Comparison of ENCODE assay signal across 8 cellular contexts in the genomic region with DNA sequence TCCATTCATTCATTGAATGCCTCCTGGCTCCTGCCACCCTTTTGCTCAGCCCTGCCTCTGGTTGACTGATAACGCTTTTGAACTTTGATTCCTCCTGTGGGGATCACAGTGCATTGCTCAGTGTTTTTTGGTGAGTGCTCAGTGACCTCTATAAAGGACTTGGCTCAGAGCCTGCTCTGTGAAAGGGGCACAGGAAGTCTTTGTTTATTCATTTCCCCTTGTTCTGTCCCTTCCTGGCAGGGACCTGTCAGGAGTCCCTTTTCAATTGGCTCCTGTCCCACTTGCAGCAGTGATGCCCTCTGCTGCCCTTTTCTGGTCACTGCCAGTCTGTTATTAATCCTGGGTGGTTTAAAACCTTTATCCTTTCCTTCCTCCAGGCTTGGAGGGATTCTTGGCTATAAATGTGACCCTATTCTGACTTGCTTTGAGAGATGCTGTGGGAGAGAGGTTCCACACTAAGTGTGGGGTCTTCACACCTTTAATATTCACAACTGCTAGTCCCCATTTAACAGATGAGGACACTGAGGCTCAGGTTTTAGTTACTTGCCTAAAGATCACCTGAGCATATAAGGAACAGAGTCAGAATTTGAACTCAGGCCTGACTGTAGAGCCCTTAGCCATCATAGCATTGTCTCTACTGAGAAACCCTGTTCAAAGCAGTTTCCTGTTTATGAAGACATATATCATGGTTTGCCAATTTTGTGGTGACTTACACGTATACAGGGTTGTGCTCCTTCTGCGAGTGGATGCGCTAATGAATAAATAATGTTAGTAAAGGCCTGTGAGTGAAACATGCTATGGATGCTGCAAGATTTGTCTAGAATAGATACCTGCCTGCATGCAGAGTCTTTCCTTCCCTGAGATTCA. TPM values are rescaled to one million over a fixed set of nuclear protein-coding genes. Genes with fewer than 3 reads are reported as not detected.
DNase-seq lines count a peak whose midpoint lies in the region; ATAC-seq, FAIRE-seq and TF ChIP-seq lines count a peak whose summit lies in the region.

No MANE protein-coding gene starts in this region.

- FAIRE-seq in H1 (lab: Jason Lieb, UNC), result peak; percentile 19

- H3K4me1 ChIP-seq in H1 (replicated peaks in 1 of 4; ENCODE audit: control insufficient read depth in 3 of 4, insufficient read depth in 4 of 4, low read length in 3 of 4) (peaks cover 2 to 15% (median 8%) of the 10 kb centered on the region in 4 experiments), mesenchymal stem cell (ENCODE audit: control insufficient read depth, insufficient read depth, low read depth, low read length) (peaks cover 4% of the 10 kb centered on the region)

- no peak for TF ChIP-seq EP300 in H1 (IDR thresholded peaks at IDR 0.05; ENCODE audit: borderline replicate concordance in 1 of 2, low read depth in 2 of 2, low read length in 2 of 2)

- peaks cover 3% of the 10 kb centered on the region; the same call in 1 of the 2 replicates for H3K23me2 ChIP-seq in H1 (ENCODE audit: low read depth, low read length)

- H3K4ac ChIP-seq in H1 (replicated peaks; ENCODE audit: insufficient read length, low read depth, low read length) (no peak overlapping the region), mesenchymal stem cell (ENCODE audit: low read depth in 1 of 2, low read length in 2 of 2) (no peak overlapping the region)

- H3K79me1 ChIP-seq in H1 (ENCODE audit: low read depth, low read length), result no peaks in the 10 kb centered on the region
- no peaks in the 10 kb centered on the region for H3K79me1 ChIP-seq in mesenchymal stem cell (replicated peaks; ENCODE audit: low read length, poor library complexity, severe bottlenecking)

- H2BK5ac ChIP-seq in H1 (ENCODE audit: low read depth, low read length) (0 out of 2 replicates have a peak overlapping the region, but pooled peaks have one; percentile 1), mesenchymal stem cell (ENCODE audit: low read depth, low read length, poor library complexity, severe bottlenecking) (no peak overlapping the region)

- H2BK15ac ChIP-seq in H1 (ENCODE audit: low read length) (peak overlapping the region; percentile 74), mesenchymal stem cell (ENCODE audit: low read depth, poor library complexity, severe bottlenecking) (no peak overlapping the region)

- CTCF ChIA-PET in activated CD8-positive, alpha-beta T cell treated with anti-CD3 and anti-CD28 coated beads for 36 hours (lab: Charles Lee), result interaction anchor here (1.0 to 1.3 kb wide), 2 partner anchors 38 to 61 kb away, joined by 4 to 5 read pairs; no protein-coding TSS in a partner anchor
- CTCF ChIA-PET in H1 (lab: Charles Lee; ENCODE audit: partially characterized antibody), result interaction anchor here (0.7 to 1.7 kb wide), 5 partner anchors 11 to 112 kb away, joined by 3 to 5 read pairs (median 3); no protein-coding TSS in a partner anchor

- peaks cover 62% of the 10 kb centered on the region for H3K4me1 Mint-ChIP-seq in activated CD8-positive, alpha-beta T cell treated with anti-CD3 and anti-CD28 coated beads for 36 hours (ENCODE audit: low read depth)
- peaks cover 69% of the 10 kb centered on the region for H3K4me1 Mint-ChIP-seq in stimulated activated effector memory CD8-positive, alpha-beta T cell treated with anti-CD3 and anti-CD28 coated beads, Interleukin-12 subunit alpha, Interleukin-12 subunit beta, amount 100 ng/mL, for 72 hours

- peak overlapping the region; percentile 63 for H4K91ac ChIP-seq in H1 (replicated peaks; ENCODE audit: insufficient read length, low read length)
- no peak overlapping the region for H4K91ac ChIP-seq in mesenchymal stem cell (ENCODE audit: low read length)

- H3K4me3 Mint-ChIP-seq in activated CD8-positive, alpha-beta T cell treated with anti-CD3 and anti-CD28 coated beads for 36 hours, result no peak overlapping the region
- peak overlapping the region; percentile 57 for H3K4me3 Mint-ChIP-seq in stimulated activated effector memory CD8-positive, alpha-beta T cell treated with anti-CD3 and anti-CD28 coated beads, Interleukin-12 subunit alpha, Interleukin-12 subunit beta, amount 100 ng/mL, for 72 hours

- H3K27me3 Mint-ChIP-seq in activated CD8-positive, alpha-beta T cell treated with anti-CD3 and anti-CD28 coated beads for 36 hours, result no peaks in the 10 kb centered on the region

- H4K20me1 ChIP-seq in H1 (replicated peaks in 1 of 2; ENCODE audit: control insufficient read depth in 1 of 2, insufficient read depth in 2 of 2, low read length in 2 of 2), result no peaks in the 10 kb centered on the region

- H2BK120ac ChIP-seq in H1 (replicated peaks; ENCODE audit: low read depth, low read length), result peak overlapping the region; percentile 6
- no peak overlapping the region for H2BK120ac ChIP-seq in mesenchymal stem cell (ENCODE audit: low read depth, low read length)

- H3K79me2 ChIP-seq in H1 (ENCODE audit: control insufficient read depth in 1 of 2, insufficient read depth in 2 of 2, low read length in 2 of 2), result no peaks in the 10 kb centered on the region

- H3K9ac ChIP-seq in H1 (replicated peaks in 1 of 4; ENCODE audit: extremely low read depth in 1 of 4, low read depth in 3 of 4, low read length in 3 of 4) (no peak overlapping the region), mesenchymal stem cell (ENCODE audit: low read length) (no peak overlapping the region)

- TF ChIP-seq POLR2A in H1 (IDR thresholded peaks at IDR 0.05; ENCODE audit: control extremely low read depth in 1 of 2, low read depth in 2 of 2, low read length in 2 of 2), result no peak

- H4K8ac ChIP-seq in H1 (ENCODE audit: extremely low read depth, insufficient read depth, low read length) (no peak overlapping the region), mesenchymal stem cell (ENCODE audit: low read length) (no peak overlapping the region)

- peak; percentile 41 for ATAC-seq in HG03139 (IDR thresholded peaks at IDR 0.05; ENCODE audit: unreplicated experiment)
- ATAC-seq in activated CD8-positive, alpha-beta T cell treated with anti-CD3 and anti-CD28 coated beads for 36 hours, result peak; percentile 76
- ATAC-seq in stimulated activated effector memory CD8-positive, alpha-beta T cell treated with anti-CD3 and anti-CD28 coated beads, Interleukin-12 subunit alpha, Interleukin-12 subunit beta, amount 100 ng/mL, for 72 hours, result peak; percentile 77

- H3K27me3 ChIP-seq in H1 (replicated peaks in 1 of 4; ENCODE audit: control insufficient read depth in 3 of 4, extremely low read depth in 1 of 4, insufficient read depth in 3 of 4, low read length in 3 of 4), result no peaks in the 10 kb centered on the region
- no peaks in the 10 kb centered on the region for H3K27me3 ChIP-seq in mesenchymal stem cell (ENCODE audit: control insufficient read depth in 1 of 2, insufficient read depth in 1 of 2, low read length in 2 of 2)

- no peaks in the 10 kb centered on the region for H3K9me3 Mint-ChIP-seq in activated CD8-positive, alpha-beta T cell treated with anti-CD3 and anti-CD28 coated beads for 36 hours
- no peaks in the 10 kb centered on the region for H3K9me3 Mint-ChIP-seq in stimulated activated effector memory CD8-positive, alpha-beta T cell treated with anti-CD3 and anti-CD28 coated beads, Interleukin-12 subunit alpha, Interleukin-12 subunit beta, amount 100 ng/mL, for 72 hours

- H3K4me2 ChIP-seq in H1 (ENCODE audit: insufficient read depth in 1 of 2, low read depth in 2 of 2, low read length in 2 of 2) (no peak overlapping the region), mesenchymal stem cell (ENCODE audit: low read length, poor library complexity, severe bottlenecking) (no peak overlapping the region)

- no peak overlapping the region for H2AFZ ChIP-seq in H1 (ENCODE audit: low read length)
- H2AFZ ChIP-seq in mesenchymal stem cell (ENCODE audit: low read depth, low read length), result no peak overlapping the region

- intact Hi-C loops in activated CD8-positive, alpha-beta T cell treated with anti-CD3 and anti-CD28 coated beads for 36 hours (cut with micrococcal nuclease), result loop anchor here (1.0 to 10.0 kb wide), 4 partner anchors 33 to 110 kb away; a partner anchor contains a TSS

- peak; percentile 91 for TF ChIP-seq CTCF in activated CD8-positive, alpha-beta T cell treated with anti-CD3 and anti-CD28 coated beads for 36 hours (IDR thresholded peaks at IDR 0.05)
- TF ChIP-seq CTCF in H1 (IDR thresholded peaks at IDR 0.05; ENCODE audit: control extremely low read depth in 1 of 3, insufficient read depth in 1 of 3, low read depth in 1 of 3, low read length in 3 of 3), result peak; percentile 65 to 83 (median 75)

- no peak overlapping the region for H3K4me3 ChIP-seq in H1 (ENCODE audit: extremely low read depth in 1 of 4, insufficient read depth in 2 of 4, low read depth in 3 of 4, low read length in 4 of 4)
- H3K4me3 ChIP-seq in mesenchymal stem cell (ENCODE audit: insufficient read depth in 1 of 2, low read depth in 1 of 2, low read length in 2 of 2), result no peak overlapping the region

- peak overlapping the region; percentile 98 for H2BK20ac ChIP-seq in H1 (ENCODE audit: low read length)

- peak overlapping the region; percentile 66 for H3K27ac Mint-ChIP-seq in activated CD8-positive, alpha-beta T cell treated with anti-CD3 and anti-CD28 coated beads for 36 hours
- peak overlapping the region; percentile 90 for H3K27ac Mint-ChIP-seq in stimulated activated effector memory CD8-positive, alpha-beta T cell treated with anti-CD3 and anti-CD28 coated beads, Interleukin-12 subunit alpha, Interleukin-12 subunit beta, amount 100 ng/mL, for 72 hours

- H3K14ac ChIP-seq in H1 (ENCODE audit: insufficient read length), result no peak overlapping the region
- H3K14ac ChIP-seq in mesenchymal stem cell (ENCODE audit: low read length in 2 of 2), result no peak overlapping the region

- H2AK5ac ChIP-seq in H1 (ENCODE audit: low read depth, low read length), result no peak overlapping the region
- no peak overlapping the region for H2AK5ac ChIP-seq in mesenchymal stem cell (ENCODE audit: low read length, severe bottlenecking)

- H3K18ac ChIP-seq in H1 (ENCODE audit: extremely low read depth, low read length) (peak overlapping the region; percentile 63; the same call in 1 of the 2 replicates), mesenchymal stem cell (ENCODE audit: low read depth in 1 of 2, low read length in 2 of 2) (no peak overlapping the region)

- no peaks in the 10 kb centered on the region for H3K36me3 ChIP-seq in H1 (ENCODE audit: control insufficient read depth in 2 of 4, insufficient read depth in 4 of 4, low read length in 3 of 4)
- H3K36me3 ChIP-seq in mesenchymal stem cell (ENCODE audit: control insufficient read depth in 1 of 2, insufficient read depth in 2 of 2, low read depth in 1 of 2, low read length in 2 of 2), result peaks cover 21 to 69% of the 10 kb centered on the region in 2 experiments

- no peak overlapping the region for H4K5ac ChIP-seq in H1 (ENCODE audit: insufficient read length, low read depth, low read length)

- H3K56ac ChIP-seq in H1 (replicated peaks; ENCODE audit: insufficient read length, low read depth, low read length), result no peak overlapping the region

- H3K36me3 Mint-ChIP-seq in activated CD8-positive, alpha-beta T cell treated with anti-CD3 and anti-CD28 coated beads for 36 hours (ENCODE audit: low read depth), result peaks cover 11% of the 10 kb centered on the region
- peaks cover 49% of the 10 kb centered on the region for H3K36me3 Mint-ChIP-seq in stimulated activated effector memory CD8-positive, alpha-beta T cell treated with anti-CD3 and anti-CD28 coated beads, Interleukin-12 subunit alpha, Interleukin-12 subunit beta, amount 100 ng/mL, for 72 hours

- H3K9me3 ChIP-seq in H1 (ENCODE audit: insufficient read depth in 2 of 2, low read depth in 1 of 2, low read length in 1 of 2) (no peaks in the 10 kb centered on the region), mesenchymal stem cell (ENCODE audit: control insufficient read depth, low read length) (no peaks in the 10 kb centered on the region)

- 88% methylated on average over 4 of the region's 4 CpGs; no CpG with 5 or more reads in 1 of the 2 experiments for WGBS in H1 (ENCODE audit: extremely low coverage in 1 of 2, insufficient coverage in 1 of 2, insufficient read length in 1 of 2, insufficient replicate concordance in 2 of 2, low coverage in 1 of 2, low lambda C conversion rate in 2 of 2, missing lambda C conversion rate in 1 of 2), 2 experiments
- WGBS in mesenchymal stem cell, result 67% methylated on average over 4 of the region's 4 CpGs

- H3K27ac ChIP-seq in H1 (ENCODE audit: low read depth, low read length) (no peak overlapping the region), mesenchymal stem cell (ENCODE audit: low read length, poor library complexity, severe bottlenecking) (no peak overlapping the region)

- DNase-seq in NCI-H1417 (lab: John Stamatoyannopoulos, UW) (peak; percentile 15 to 59 (median 26)), NCI-H1417 treated with DMSO at 0.1 percent for 48 hours (lab: John Stamatoyannopoulos, UW) (no peak), NCI-H82 (lab: John Stamatoyannopoulos, UW) (peak; percentile 73), H1 (ENCODE audit: low read depth in 1 of 2, low spot score in 2 of 2) (peak; percentile 41 to 72), mesenchymal stem cell (peak; percentile 73)
- peak; percentile 87 for DNase-seq in activated CD8-positive, alpha-beta T cell treated with anti-CD3 and anti-CD28 coated beads for 36 hours
- peak; percentile 44 to 84 for DNase-seq in stimulated activated effector memory CD8-positive, alpha-beta T cell treated with anti-CD3 and anti-CD28 coated beads, Interleukin-12 subunit alpha, Interleukin-12 subunit beta, amount 100 ng/mL, for 72 hours (ENCODE audit: low spot score in 2 of 2)

- H2BK12ac ChIP-seq in H1 (ENCODE audit: low read depth, low read length) (peak overlapping the region; percentile 78; the same call in 1 of the 2 replicates), mesenchymal stem cell (ENCODE audit: low read length in 2 of 2) (no peak overlapping the region)

- POLR2A ChIA-PET in activated CD8-positive, alpha-beta T cell treated with anti-CD3 and anti-CD28 coated beads for 36 hours (lab: Charles Lee), result interaction anchor here (1.2 to 2.0 kb wide), 3 partner anchors 24 to 39 kb away, joined by 3 to 7 read pairs (median 6); a partner anchor contains a TSS
- POLR2A ChIA-PET in H1 (lab: Charles Lee; ENCODE audit: partially characterized antibody), result interaction anchor here (0.6 to 1.0 kb wide), 2 partner anchors 60 to 66 kb away, joined by 3 to 4 read pairs; a partner anchor contains a TSS

- H3K23ac ChIP-seq in H1 (ENCODE audit: insufficient read length) (no peak overlapping the region), mesenchymal stem cell (ENCODE audit: low read length in 2 of 2) (no peak overlapping the region)

- peak; percentile 84 to 89 for TF ChIP-seq RAD21 in H1 (IDR thresholded peaks at IDR 0.05 in 1 of 2, conservative IDR thresholded peaks at IDR 0.05 in 1 of 2; ENCODE audit: low read depth in 2 of 2, low read length in 2 of 2)

RNA-seq across cellular contexts. Expression of a gene that starts 23.2 kb away (rescaled TPM):
- total RNA-seq in activated CD8-positive, alpha-beta T cell treated with anti-CD3 and anti-CD28 coated beads for 36 hours, result 10 to 100 TPM; 37.1 to 38.5 TPM
- total RNA-seq in H1 (2021; fragmentation: NEBNext Ultra II Directional; extraction: Animal tissue kit (Norgen Biotek cat#: 25700)), result 34.8 and 35.3 TPM in 2 replicates
- 12.1 and 12.3 TPM in 2 replicates for polyA plus RNA-seq in H1 (2011; rRNA removed)
- polyA plus RNA-seq in H1 (2011; cell fraction: cytosol; rRNA removed), result 11.5 TPM
- polyA plus RNA-seq in H1 (2011; cell fraction: nucleus; rRNA removed), result 17.6 TPM
- 21.3 to 23.2 TPM (median 21.9 TPM) in 4 replicates for polyA plus RNA-seq in H1 (2012, experiment 1 of 2)
- polyA plus RNA-seq in H1 (2012, experiment 2 of 2), result 18.4 TPM
- 14.6 TPM for polyA plus RNA-seq in H1 (2013, experiment 1 of 2)
- polyA plus RNA-seq in H1 (2013, experiment 2 of 2), result 15.0 TPM
- 39.2 and 40.9 TPM in 2 replicates for polyA minus RNA-seq in H1 (2011; rRNA and poly(A)+ RNA removed)
- polyA minus RNA-seq in H1 (2011; cell fraction: cytosol; rRNA and poly(A)+ RNA removed), result 13.6 TPM
- 36.3 TPM for polyA minus RNA-seq in H1 (2011; cell fraction: nucleus; rRNA and poly(A)+ RNA removed)
- 17.8 TPM for polyA plus RNA-seq in mesenchymal stem cell (2013, experiment 1 of 2)
- 17.5 TPM for polyA plus RNA-seq in mesenchymal stem cell (2013, experiment 2 of 2)
